ENCODE assay signal across 8 cellular contexts in the genomic region with DNA sequence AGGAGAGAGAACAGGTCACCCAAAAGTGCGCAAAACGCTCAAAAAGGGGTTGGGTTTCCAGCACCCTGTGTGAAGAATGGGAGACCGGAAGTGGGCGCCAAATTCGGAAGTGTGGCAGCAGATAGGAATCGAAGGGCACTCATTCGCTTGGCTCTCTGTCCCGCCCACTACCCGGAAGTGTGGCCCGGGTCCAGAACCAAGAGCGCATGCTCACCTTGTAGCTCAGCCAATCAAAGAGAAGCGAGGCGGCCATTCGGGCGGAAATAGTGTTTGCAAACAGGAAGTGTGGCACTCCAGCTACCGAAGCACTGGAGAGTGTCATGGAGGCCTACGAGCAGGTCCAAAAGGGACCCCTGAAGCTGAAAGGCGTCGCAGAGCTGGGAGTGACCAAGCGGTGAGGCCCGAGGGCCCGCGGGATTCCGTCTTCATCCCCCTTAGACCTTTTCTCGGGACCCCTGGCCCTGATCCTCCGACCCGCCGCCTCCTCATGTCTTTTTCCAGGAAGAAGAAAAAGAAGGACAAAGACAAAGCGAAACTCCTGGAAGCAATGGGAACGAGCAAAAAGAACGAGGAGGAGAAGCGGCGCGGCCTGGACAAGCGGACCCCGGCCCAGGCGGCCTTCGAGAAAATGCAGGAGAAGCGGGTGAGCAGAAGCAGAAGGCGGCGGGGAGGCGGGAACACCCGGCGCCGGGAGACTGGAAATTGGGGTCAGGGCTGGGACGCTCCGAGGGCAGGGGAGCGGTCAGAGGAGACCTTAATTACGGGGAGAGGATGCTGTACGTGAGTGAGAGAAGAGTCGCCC. TPM values are rescaled to one million over a fixed set of nuclear protein-coding genes. Genes with fewer than 3 reads are reported as not detected.
DNase-seq lines count a peak whose midpoint lies in the region; ATAC-seq and TF ChIP-seq lines count a peak whose summit lies in the region.

Gene FAM32A (plus strand): TSS at position 288 of the 802 bp plus-strand sequence. CDS start 33 bp downstream, at position 321.

- H3K9ac ChIP-seq in KMS-11 (peak within 1 kb of the TSS; percentile 65), muscle layer of colon (ENCODE audit: low read length) (peak within 1 kb of the TSS; percentile 89)

- H3K4me1 ChIP-seq in KMS-11 (ENCODE audit: low read depth, poor library complexity, severe bottlenecking) (peaks cover 12% of the 10 kb centered on the region), Peyer's patch (peaks cover 0 to 27% (median 3%) of the 10 kb centered on the region in 4 donors), muscle layer of colon (ENCODE audit: insufficient read depth, low read length) (peaks cover 12% of the 10 kb centered on the region)

- no peak within 1 kb of the TSS for H3K4me3 ChIP-seq in KMS-11 (IDR thresholded peaks at IDR 0.05; ENCODE audit: insufficient read depth, low read depth, low read length)
- peak within 1 kb of the TSS; percentile 56 to 93 (median 88) for H3K4me3 ChIP-seq in Peyer's patch
- H3K4me3 ChIP-seq in muscle layer of colon (ENCODE audit: low read depth in 1 of 2, low read length in 2 of 2) = peak within 1 kb of the TSS; percentile 73 to 90

- DNase-seq in DMS79 (lab: John Stamatoyannopoulos, UW) (peak; percentile 97), Peyer's patch (peak; percentile 98 to 100 (median 99))
- peak; percentile 99 for DNase-seq in activated T-cell treated with anti-CD3 and anti-CD28 coated beads, Interleukin-2, amount 50 U/mL, for 48 hours
- DNase-seq in stimulated activated CD8-positive, alpha-beta memory T cell treated with anti-CD3 and anti-CD28 coated beads, Interleukin-7, amount 100 ng/mL, for 24 hours (ENCODE audit: low read depth) = peak; percentile 96

- no peak; the same call in 1 of the 2 replicates for TF ChIP-seq CTCF in KMS-11 (conservative IDR thresholded peaks at IDR 0.05; ENCODE audit: low read depth, low read length)
- peak; percentile 31 to 65 (median 46) for TF ChIP-seq CTCF in Peyer's patch (IDR thresholded peaks at IDR 0.05)

- TF ChIP-seq POLR2A in Peyer's patch (IDR thresholded peaks at IDR 0.05) = peak; percentile 88 to 91

- peaks cover 18% of the 10 kb centered on the region for H3K79me2 ChIP-seq in KMS-11 (ENCODE audit: insufficient read depth, low read depth)

- H3K27ac ChIP-seq in KMS-11 (peak within 1 kb of the TSS; percentile 20; the same call in 1 of the 2 replicates), Peyer's patch (peak within 1 kb of the TSS; percentile 75 to 87 (median 82)), muscle layer of colon (ENCODE audit: low read depth, low read length) (peak within 1 kb of the TSS; percentile 90)

- H3K36me3 ChIP-seq in KMS-11 (ENCODE audit: insufficient read depth) (no peaks in the 10 kb centered on the region), Peyer's patch (peaks cover 0 to 34% (median 0%) of the 10 kb centered on the region in 3 donors), muscle layer of colon (ENCODE audit: insufficient read depth, low read length) (peaks cover 12% of the 10 kb centered on the region)

- peak; percentile 89 for ATAC-seq in GM21737 (IDR thresholded peaks at IDR 0.05; ENCODE audit: unreplicated experiment)
- ATAC-seq in esophagus mucosa = peak; percentile 96

- peak within 1 kb of the TSS; percentile 82 for H3K4me2 ChIP-seq in KMS-11

- H3K9me3 ChIP-seq in Peyer's patch (no peaks in the 10 kb centered on the region), muscle layer of colon (ENCODE audit: low read length) (no peaks in the 10 kb centered on the region)

- H3K27me3 ChIP-seq in KMS-11 (ENCODE audit: insufficient read depth, low read depth) (peaks cover 7% of the 10 kb centered on the region; the same call in 1 of the 2 replicates), Peyer's patch (no peaks in the 10 kb centered on the region), muscle layer of colon (ENCODE audit: control insufficient read depth in 1 of 2, insufficient read depth in 2 of 2, low read length in 2 of 2) (no peaks in the 10 kb centered on the region)

- no peaks in the 10 kb centered on the region for H4K20me1 ChIP-seq in KMS-11 (ENCODE audit: insufficient read depth)

- peak within 1 kb of the TSS; percentile 68 for H2AFZ ChIP-seq in KMS-11 (ENCODE audit: low read depth)

RNA-seq across cellular contexts. Expression of gene FAM32A, which starts in this region (rescaled TPM):
- total RNA-seq in Peyer's patch = 100 to 1,000 TPM in 2 of 4 donors, 10 to 100 TPM in 2; 88.0 to 116 (median 102) TPM
- total RNA-seq in esophagus mucosa = 40.4 TPM

Comparison
In these comparisons a context has a peak if more than half of its experiments do, and no peak if none do; other contexts are left out.
1. H3K27ac ChIP-seq: peak in every context shown above with its lines; median percentile 90 in muscle layer of colon; 82 in Peyer's patch; 20 in KMS-11.